In the genomic region with DNA sequence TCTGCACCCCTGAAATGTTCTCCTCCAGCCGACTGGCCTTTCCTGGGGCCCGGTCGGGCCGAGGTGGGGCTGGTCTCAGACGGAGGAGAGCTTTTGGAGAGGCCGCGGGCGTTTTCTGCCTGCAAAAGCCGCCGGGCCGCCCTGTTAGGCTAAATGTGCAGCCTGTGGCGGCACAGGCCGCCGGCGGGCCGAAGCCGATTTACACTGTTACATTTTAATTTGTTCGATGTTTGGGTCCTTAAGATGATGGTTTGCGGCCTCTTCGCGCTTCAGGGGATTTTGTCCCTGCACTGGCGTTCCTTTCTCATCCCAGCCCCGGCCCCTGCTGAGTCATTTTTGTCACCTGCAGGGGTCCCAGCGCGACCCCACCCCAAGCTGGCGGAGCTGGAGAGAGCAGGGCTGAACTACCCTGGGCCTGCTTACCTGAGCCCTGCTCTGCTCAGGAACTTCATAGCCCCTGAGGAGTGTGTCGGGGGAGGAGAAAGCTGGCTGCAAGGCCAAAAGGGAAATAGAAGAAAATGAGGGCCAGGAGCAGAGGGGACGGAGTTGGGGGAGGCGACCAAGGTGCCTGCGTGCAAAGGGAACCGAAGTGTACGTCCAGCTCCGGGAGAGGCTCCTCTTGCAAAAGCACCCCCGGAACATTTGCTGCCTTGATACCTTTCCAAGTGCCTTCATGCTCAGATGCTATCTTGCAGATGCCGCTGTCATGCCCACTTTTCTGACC, we compare ENCODE assay signal across 8 cellular contexts. TPM values are rescaled to one million over a fixed set of nuclear protein-coding genes. Genes with fewer than 3 reads are reported as not detected.
DNase-seq lines count a peak whose midpoint lies in the region; ATAC-seq and TF ChIP-seq lines count a peak whose summit lies in the region.

No MANE protein-coding gene starts in this region.

- WGBS in trophoblast cell (ENCODE audit: extremely low coverage, insufficient coverage, insufficient read length) = no CpG with 5 or more reads among the region's 35 CpGs

- peaks cover 8% of the 10 kb centered on the region for H3K79me1 ChIP-seq in trophoblast cell (ENCODE audit: low read length)

- peak overlapping the region; percentile 40 for H2BK12ac ChIP-seq in trophoblast cell (ENCODE audit: low read length)

- no peaks in the 10 kb centered on the region for H3K36me3 ChIP-seq in cardiac muscle cell
- H3K36me3 ChIP-seq in trophoblast cell (ENCODE audit: control insufficient read depth in 1 of 2, insufficient read depth in 2 of 2, low read length in 2 of 2) = no peaks in the 10 kb centered on the region

- H3K79me2 ChIP-seq in trophoblast cell (ENCODE audit: control insufficient read depth, insufficient read depth, low read length, poor library complexity) = peaks cover 12% of the 10 kb centered on the region

- peaks cover 28% of the 10 kb centered on the region for H3K4me1 ChIP-seq in cardiac muscle cell (ENCODE audit: low read depth)
- peaks cover 0 to 4% of the 10 kb centered on the region in 2 experiments for H3K4me1 ChIP-seq in trophoblast cell (ENCODE audit: control insufficient read depth in 1 of 2, insufficient read depth in 2 of 2, low read length in 2 of 2)

- peak overlapping the region; percentile 69 for H3K9ac ChIP-seq in trophoblast cell (ENCODE audit: low read length)

- H3K4ac ChIP-seq in trophoblast cell (ENCODE audit: low read depth, low read length) = peak overlapping the region; percentile 36

- peak overlapping the region; percentile 78 for H2AFZ ChIP-seq in trophoblast cell (ENCODE audit: insufficient read depth, low read length, poor library complexity)

- H3K4me3 ChIP-seq in cardiac muscle cell = peak overlapping the region; percentile 32
- peak overlapping the region; percentile 64 for H3K4me3 ChIP-seq in trophoblast cell (ENCODE audit: low read depth, low read length)

- H3K23ac ChIP-seq in trophoblast cell (ENCODE audit: low read length) = no peak overlapping the region

- no peak for DNase-seq in CD14-positive monocyte (ENCODE audit: low spot score)
- DNase-seq in NAMALWA (ENCODE audit: low spot score) = peak; percentile 38
- DNase-seq in cardiac muscle cell (ENCODE audit: low read depth in 1 of 2, low spot score in 1 of 2) = peak in 1 of 2 donors; percentile 32
- DNase-seq in trophoblast cell = peak; percentile 17 to 45
- DNase-seq in RKO (ENCODE audit: low spot score) = no peak

- TF ChIP-seq CTCF in CD14-positive monocyte (IDR thresholded peaks at IDR 0.05) (no peak), cardiac muscle cell (IDR thresholded peaks at IDR 0.05; ENCODE audit: low read depth, low read length) (no peak)

- peak overlapping the region; percentile 82 to 91 for H3K4me3 Mint-ChIP-seq in CD14-positive monocyte
- H3K4me3 Mint-ChIP-seq in activated T-helper 17 cell treated with anti-CD3 and anti-CD28 coated beads, Interleukin-2, amount 50 U/mL, for 72 hours = peak overlapping the region; percentile 92

- peak overlapping the region; percentile 84 to 93 (median 92) for H3K27ac Mint-ChIP-seq in CD14-positive monocyte
- peak overlapping the region; percentile 66 for H3K27ac Mint-ChIP-seq in activated T-helper 17 cell treated with anti-CD3 and anti-CD28 coated beads, Interleukin-2, amount 50 U/mL, for 72 hours

- H3K36me3 Mint-ChIP-seq in CD14-positive monocyte = peaks cover 0 to 3% of the 10 kb centered on the region in 2 donors
- H3K36me3 Mint-ChIP-seq in activated T-helper 17 cell treated with anti-CD3 and anti-CD28 coated beads, Interleukin-2, amount 50 U/mL, for 72 hours (ENCODE audit: low read depth) = peaks cover 37% of the 10 kb centered on the region

- peak overlapping the region; percentile 82 for H3K18ac ChIP-seq in trophoblast cell (ENCODE audit: low read length)

- peaks cover 0 to 20% (median 11%) of the 10 kb centered on the region in 7 donors for H3K9me3 Mint-ChIP-seq in CD14-positive monocyte
- H3K9me3 Mint-ChIP-seq in activated T-helper 17 cell treated with anti-CD3 and anti-CD28 coated beads, Interleukin-2, amount 50 U/mL, for 72 hours = no peaks in the 10 kb centered on the region

- H3K27ac ChIP-seq in cardiac muscle cell = peak overlapping the region; percentile 97
- peak overlapping the region; percentile 82 for H3K27ac ChIP-seq in trophoblast cell (ENCODE audit: low read depth, low read length)

- peak overlapping the region; percentile 90 for H2BK120ac ChIP-seq in trophoblast cell (ENCODE audit: insufficient read depth, low read length, poor library complexity)

- H4K91ac ChIP-seq in trophoblast cell (ENCODE audit: low read depth, low read length) = peak overlapping the region; percentile 90

- H2AK5ac ChIP-seq in trophoblast cell (ENCODE audit: low read length) = peak overlapping the region; percentile 54

- intact Hi-C loops in CD14-positive monocyte (cut with micrococcal nuclease) = no loop called here

- peaks cover 25% of the 10 kb centered on the region for H3K4me1 Mint-ChIP-seq in CD14-positive monocyte
- H3K4me1 Mint-ChIP-seq in activated T-helper 17 cell treated with anti-CD3 and anti-CD28 coated beads, Interleukin-2, amount 50 U/mL, for 72 hours = peaks cover 7% of the 10 kb centered on the region

- peaks cover 0 to 52% (median 2%) of the 10 kb centered on the region in 3 donors for H3K27me3 Mint-ChIP-seq in CD14-positive monocyte (ENCODE audit: low read depth in 3 of 3)
- H3K27me3 Mint-ChIP-seq in activated T-helper 17 cell treated with anti-CD3 and anti-CD28 coated beads, Interleukin-2, amount 50 U/mL, for 72 hours = no peaks in the 10 kb centered on the region

- peak overlapping the region; percentile 82 for H3K14ac ChIP-seq in trophoblast cell (ENCODE audit: low read length)

- H3K27me3 ChIP-seq in cardiac muscle cell (no peaks in the 10 kb centered on the region), trophoblast cell (ENCODE audit: insufficient read depth, low read length) (no peaks in the 10 kb centered on the region)

- peak overlapping the region; percentile 75 for H4K12ac ChIP-seq in trophoblast cell (ENCODE audit: low read depth, low read length)

- ATAC-seq in GM21447 (IDR thresholded peaks at IDR 0.05; ENCODE audit: unreplicated experiment) (peak; percentile 17), GM18867 (IDR thresholded peaks at IDR 0.05; ENCODE audit: unreplicated experiment) (no peak)
- ATAC-seq in activated T-helper 17 cell treated with anti-CD3 and anti-CD28 coated beads, Interleukin-2, amount 50 U/mL, for 72 hours (replicated peaks) = peak; percentile 1

- H2BK5ac ChIP-seq in trophoblast cell (ENCODE audit: low read depth, low read length, poor library complexity) = peak overlapping the region; percentile 86

- H4K8ac ChIP-seq in trophoblast cell (ENCODE audit: low read depth, low read length) = peak overlapping the region; percentile 90

- peak overlapping the region; percentile 95 for H3K4me2 ChIP-seq in trophoblast cell (ENCODE audit: low read length)

- H3K9me3 ChIP-seq in cardiac muscle cell (ENCODE audit: low read depth) (no peaks in the 10 kb centered on the region), trophoblast cell (ENCODE audit: insufficient read depth, low read depth, low read length) (no peaks in the 10 kb centered on the region)

RNA-seq across cellular contexts. Expression of a gene that starts 0.9 kb away (rescaled TPM):
- 10 to 100 TPM; 52.6 to 56.8 TPM for polyA plus RNA-seq in CD14-positive monocyte
- 100 to 1,000 TPM; 159 to 187 TPM for total RNA-seq in activated T-helper 17 cell treated with anti-CD3 and anti-CD28 coated beads, Interleukin-2, amount 50 U/mL, for 72 hours
- total RNA-seq in cardiac muscle cell = 176 and 231 TPM in 2 replicates
- polyA plus RNA-seq in cardiac muscle cell = 448 and 459 TPM in 2 replicates
- polyA plus RNA-seq in trophoblast cell (2013) = 199 and 211 TPM in 2 replicates

Comparison
In these comparisons a context has a peak if more than half of its experiments do, and no peak if none do; other contexts are left out.
1. DNase-seq: peak in NAMALWA (single experiment) and trophoblast cell (2 of 2); none in CD14-positive monocyte (single experiment) and RKO (single experiment).